8 cellular contexts compared by ENCODE assay signal in the genomic region with DNA sequence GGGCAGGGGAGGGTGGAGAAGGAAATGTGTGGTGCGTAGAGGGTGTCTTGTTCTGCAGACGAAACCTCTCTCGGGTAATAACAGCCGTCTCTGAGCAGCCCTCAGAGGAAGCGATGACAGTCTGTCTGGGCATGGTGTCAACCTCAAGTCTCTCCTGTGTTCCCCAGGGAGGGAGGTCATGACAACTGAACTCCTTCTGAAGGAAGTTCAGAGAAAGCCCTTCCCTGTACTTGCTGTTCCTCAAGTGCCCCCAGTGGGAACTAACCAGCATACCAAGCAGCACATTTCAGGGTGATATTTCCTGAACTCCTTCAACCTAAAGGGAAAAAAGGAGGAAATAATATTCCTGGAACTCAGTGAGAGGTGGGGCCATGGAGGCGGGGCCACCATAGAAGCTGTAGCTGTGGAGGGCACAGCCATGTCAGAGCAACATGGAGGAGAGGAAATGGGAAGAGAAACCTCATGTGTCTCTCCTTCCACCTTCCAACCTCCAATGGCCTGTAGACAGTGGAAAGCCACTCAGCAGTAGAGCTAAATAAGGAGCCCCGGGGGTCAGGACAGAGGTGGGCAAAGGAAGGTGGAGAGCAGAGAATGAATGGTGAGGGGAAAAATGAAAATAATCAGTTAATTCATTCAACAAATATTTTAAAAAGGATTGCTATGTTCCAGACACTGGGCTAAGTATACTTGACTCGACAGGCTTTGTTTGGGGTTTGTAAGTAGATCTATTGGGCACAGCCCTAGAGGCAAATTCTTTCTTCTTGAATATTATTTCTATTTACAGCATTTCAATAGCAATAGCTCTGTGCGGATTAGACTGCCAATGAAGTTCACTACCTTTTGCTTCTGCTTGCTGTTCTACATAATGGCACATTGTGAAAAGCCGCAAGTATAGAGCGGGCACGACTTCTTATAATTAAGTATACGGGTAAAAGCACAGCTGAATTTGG.
DNase-seq lines count a peak whose midpoint lies in the region; ATAC-seq and TF ChIP-seq lines count a peak whose summit lies in the region.

No MANE protein-coding gene starts in this region.

- no peak overlapping the region for H3K9ac ChIP-seq in smooth muscle cell (ENCODE audit: low read depth)

- H3K36me3 Mint-ChIP-seq in activated T-helper 2 cell treated with anti-CD3 and anti-CD28 coated beads, Interferon-gamma antibody, Interleukin-2, Interleukin-4, amounts not matched to agents 10 μg/mL and 5 μg/mL and 100 μg/mL, durations not matched to agents 14 hours and 24 hours and 36 hours (ENCODE audit: low read depth) = peaks cover 8% of the 10 kb centered on the region
- H3K36me3 Mint-ChIP-seq in stimulated activated naive B cell treated with anti-CD40 and anti-IgM and Interleukin-4, amounts not matched to agents 10 μg/mL and 1 μg/mL and 100 μg/mL, for 72 hours = peaks cover under 1 to 2% of the 10 kb centered on the region in 2 donors

- no peaks in the 10 kb centered on the region for H3K27me3 ChIP-seq in lung (ENCODE audit: control insufficient read depth, insufficient read depth)
- H3K27me3 ChIP-seq in smooth muscle cell (ENCODE audit: low read depth) = no peaks in the 10 kb centered on the region

- H3F3A ChIP-seq in smooth muscle cell (ENCODE audit: low read depth) = no peaks in the 10 kb centered on the region

- H3K79me2 ChIP-seq in smooth muscle cell (ENCODE audit: low read depth) = no peaks in the 10 kb centered on the region

- no peaks in the 10 kb centered on the region for H3K27me3 Mint-ChIP-seq in activated T-helper 2 cell treated with anti-CD3 and anti-CD28 coated beads, Interferon-gamma antibody, Interleukin-2, Interleukin-4, amounts not matched to agents 10 μg/mL and 5 μg/mL and 100 μg/mL, durations not matched to agents 14 hours and 24 hours and 36 hours (ENCODE audit: low read depth)
- peaks cover 8% of the 10 kb centered on the region in 2 donors for H3K27me3 Mint-ChIP-seq in stimulated activated naive B cell treated with anti-CD40 and anti-IgM and Interleukin-4, amounts not matched to agents 10 μg/mL and 1 μg/mL and 100 μg/mL, for 72 hours

- H3K4me2 ChIP-seq in smooth muscle cell = no peak overlapping the region

- H2AFZ ChIP-seq in smooth muscle cell (ENCODE audit: low read depth) = no peak overlapping the region

- H3K4me1 ChIP-seq in lung (ENCODE audit: control insufficient read depth in 2 of 2, insufficient read depth in 2 of 2, low read length in 2 of 2) (no peaks in the 10 kb centered on the region), smooth muscle cell (ENCODE audit: low read depth) (no peaks in the 10 kb centered on the region)

- H3K4me1 Mint-ChIP-seq in activated T-helper 2 cell treated with anti-CD3 and anti-CD28 coated beads, Interferon-gamma antibody, Interleukin-2, Interleukin-4, amounts not matched to agents 10 μg/mL and 5 μg/mL and 100 μg/mL, durations not matched to agents 14 hours and 24 hours and 36 hours (ENCODE audit: low read depth) = peaks cover 69% of the 10 kb centered on the region
- H3K4me1 Mint-ChIP-seq in stimulated activated naive B cell treated with anti-CD40 and anti-IgM and Interleukin-4, amounts not matched to agents 10 μg/mL and 1 μg/mL and 100 μg/mL, for 72 hours = peaks cover 9 to 15% of the 10 kb centered on the region in 2 donors

- intact Hi-C loops in activated T-helper 2 cell treated with anti-CD3 and anti-CD28 coated beads, Interferon-gamma antibody, Interleukin-2, Interleukin-4, amounts not matched to agents 10 μg/mL and 5 μg/mL and 100 μg/mL, durations not matched to agents 14 hours and 24 hours and 36 hours (cut with micrococcal nuclease) = loop anchor here (2.0 to 10.0 kb wide), 5 partner anchors 48 to 560 kb away; no protein-coding TSS in a partner anchor

- H3K9me3 Mint-ChIP-seq in activated T-helper 2 cell treated with anti-CD3 and anti-CD28 coated beads, Interferon-gamma antibody, Interleukin-2, Interleukin-4, amounts not matched to agents 10 μg/mL and 5 μg/mL and 100 μg/mL, durations not matched to agents 14 hours and 24 hours and 36 hours = peaks cover 9% of the 10 kb centered on the region
- H3K9me3 Mint-ChIP-seq in stimulated activated naive B cell treated with anti-CD40 and anti-IgM and Interleukin-4, amounts not matched to agents 10 μg/mL and 1 μg/mL and 100 μg/mL, for 72 hours = peaks cover 0 to 4% of the 10 kb centered on the region in 2 donors

- ATAC-seq in GM18499 (IDR thresholded peaks at IDR 0.05; ENCODE audit: insufficient read depth, unreplicated experiment) (peak; percentile 89), HG02610 (IDR thresholded peaks at IDR 0.05; ENCODE audit: unreplicated experiment) (peak; percentile 99), lung (ENCODE audit: insufficient read depth, low FRiP score) (peak; percentile 56)
- peak; percentile 100 for ATAC-seq in stimulated activated naive B cell treated with anti-CD40 and anti-IgM and Interleukin-4, amounts not matched to agents 10 μg/mL and 1 μg/mL and 100 μg/mL, for 72 hours (replicated peaks)

- H3K4me3 Mint-ChIP-seq in activated T-helper 2 cell treated with anti-CD3 and anti-CD28 coated beads, Interferon-gamma antibody, Interleukin-2, Interleukin-4, amounts not matched to agents 10 μg/mL and 5 μg/mL and 100 μg/mL, durations not matched to agents 14 hours and 24 hours and 36 hours (ENCODE audit: low read depth) = no peak overlapping the region
- peak overlapping the region; percentile 36 to 50 for H3K4me3 Mint-ChIP-seq in stimulated activated naive B cell treated with anti-CD40 and anti-IgM and Interleukin-4, amounts not matched to agents 10 μg/mL and 1 μg/mL and 100 μg/mL, for 72 hours

- H3K27ac Mint-ChIP-seq in activated T-helper 2 cell treated with anti-CD3 and anti-CD28 coated beads, Interferon-gamma antibody, Interleukin-2, Interleukin-4, amounts not matched to agents 10 μg/mL and 5 μg/mL and 100 μg/mL, durations not matched to agents 14 hours and 24 hours and 36 hours = peak overlapping the region; percentile 78
- peak overlapping the region; percentile 10 for H3K27ac Mint-ChIP-seq in stimulated activated naive B cell treated with anti-CD40 and anti-IgM and Interleukin-4, amounts not matched to agents 10 μg/mL and 1 μg/mL and 100 μg/mL, for 72 hours

- no peak overlapping the region for H3K4me3 ChIP-seq in lung
- H3K4me3 ChIP-seq in smooth muscle cell = no peak overlapping the region

- no peaks in the 10 kb centered on the region for H3K36me3 ChIP-seq in lung (ENCODE audit: control insufficient read depth in 2 of 2, insufficient read depth in 2 of 2, low read length in 2 of 2)
- H3K36me3 ChIP-seq in smooth muscle cell (ENCODE audit: low read depth) = no peaks in the 10 kb centered on the region

- H4K20me1 ChIP-seq in smooth muscle cell (ENCODE audit: low read depth) = no peaks in the 10 kb centered on the region

- 57 to 67% methylated on average over 13 of the region's 13 CpGs for WGBS in lung, 2 donors
- 88% methylated on average over 13 of the region's 13 CpGs for WGBS in smooth muscle cell (ENCODE audit: low lambda C conversion rate)

- no peak for TF ChIP-seq CTCF in lung (IDR thresholded peaks at IDR 0.05; ENCODE audit: control extremely low read depth, extremely low read depth)
- no peak for TF ChIP-seq CTCF in smooth muscle cell (IDR thresholded peaks at IDR 0.05; ENCODE audit: borderline replicate concordance, insufficient read depth, poor library complexity, severe bottlenecking)

- DNase-seq in NCI-H69 (lab: John Stamatoyannopoulos, UW) (peak; percentile 27), lung (ENCODE audit: low spot score) (peak; percentile 32), smooth muscle cell (lab: John Stamatoyannopoulos, UW; ENCODE audit: unreplicated experiment) (no peak), SK-N-DZ (ENCODE audit: low spot score) (no peak)
- peak; percentile 48 for DNase-seq in activated T-helper 2 cell treated with anti-CD3 and anti-CD28 coated beads, Interferon-gamma antibody, Interleukin-2, Interleukin-4, amounts not matched to agents 10 μg/mL and 5 μg/mL and 100 μg/mL, durations not matched to agents 14 hours and 24 hours and 36 hours (ENCODE audit: low spot score)
- DNase-seq in stimulated activated naive B cell treated with anti-CD40 and anti-IgM and Interleukin-4, amounts not matched to agents 10 μg/mL and 1 μg/mL and 100 μg/mL, for 72 hours = peak; percentile 79

- peak overlapping the region in 1 of 2 donors; percentile 32 for H3K27ac ChIP-seq in lung (ENCODE audit: low read depth in 1 of 2, low read length in 1 of 2)
- no peak overlapping the region for H3K27ac ChIP-seq in smooth muscle cell (ENCODE audit: low read depth)

- H3K9me3 ChIP-seq in lung (ENCODE audit: control insufficient read depth in 2 of 2, insufficient read depth in 1 of 2, low read length in 1 of 2) (no peaks in the 10 kb centered on the region), smooth muscle cell (replicated peaks; ENCODE audit: low read depth) (no peaks in the 10 kb centered on the region)

Comparison
In these comparisons a context has a peak if more than half of its experiments do, and no peak if none do; other contexts are left out.
1. DNase-seq: peak in NCI-H69 (single experiment), activated T-helper 2 cell treated with anti-CD3 and anti-CD28 coated beads, Interferon-gamma antibody, Interleukin-2, Interleukin-4, amounts not matched to agents 10 μg/mL and 5 μg/mL and 100 μg/mL, durations not matched to agents 14 hours and 24 hours and 36 hours (single experiment), lung (single experiment) and stimulated activated naive B cell treated with anti-CD40 and anti-IgM and Interleukin-4, amounts not matched to agents 10 μg/mL and 1 μg/mL and 100 μg/mL, for 72 hours (single experiment); none in smooth muscle cell (single experiment) and SK-N-DZ (single experiment).
2. Peak in every context shown above with its lines, with median percentiles within 50 percentile points of each other: ATAC-seq.